ENCODE assay signal across 13 cellular contexts in the genomic region with DNA sequence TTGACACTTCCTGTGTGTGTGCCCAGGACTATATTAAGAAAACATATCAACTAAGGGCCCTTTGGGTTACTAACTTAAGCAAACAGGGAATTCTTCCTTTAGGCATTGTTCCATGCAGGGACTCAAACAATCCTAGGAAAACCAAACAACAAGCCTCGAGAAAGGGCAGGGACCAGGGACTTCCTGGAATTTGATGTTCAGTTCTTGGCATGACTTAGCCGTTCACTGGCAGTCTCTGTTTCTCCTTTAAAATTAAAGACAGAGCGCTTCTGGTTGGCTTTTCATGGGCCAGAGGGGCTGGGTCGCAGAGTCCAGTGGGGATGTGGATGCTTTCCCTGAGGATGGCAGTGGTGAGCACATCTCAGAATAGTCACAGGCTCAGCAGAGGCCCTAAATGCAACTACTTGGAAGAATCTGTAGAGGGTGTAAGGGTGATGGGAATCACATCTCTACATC. TPM values are rescaled to one million over a fixed set of nuclear protein-coding genes. Genes with fewer than 3 reads are reported as not detected.
DNase-seq lines count a peak whose midpoint lies in the region; ATAC-seq and TF ChIP-seq lines count a peak whose summit lies in the region.
"Had no signal": no experiment of that assay in that cellular context is flagged by ENCODE, and none has a peak within 500 bp of the region (broad histone marks: within the 10 kb centered on the region; RNA-seq: fewer than 3 reads in every experiment).

No MANE protein-coding gene starts in this region.

- H3K36me3 Mint-ChIP-seq in natural killer cell treated with Interleukin-12 subunit alpha and Interleukin-12 subunit beta and Interleukin-15 and Interleukin-18, amount 100 ng/mL, for 72 hours = no peaks in the 10 kb centered on the region
- peaks cover 0 to 29% (median 13%) of the 10 kb centered on the region in 5 donors for H3K36me3 Mint-ChIP-seq in naive thymus-derived CD4-positive, alpha-beta T cell

- H3K4me3 Mint-ChIP-seq in natural killer cell treated with Interleukin-12 subunit alpha and Interleukin-12 subunit beta and Interleukin-15 and Interleukin-18, amount 100 ng/mL, for 72 hours = no peak overlapping the region
- no peak overlapping the region for H3K4me3 Mint-ChIP-seq in naive thymus-derived CD4-positive, alpha-beta T cell

- POLR2A ChIA-PET in naive thymus-derived CD4-positive, alpha-beta T cell (lab: Charles Lee) = no interaction called here

- CTCF ChIA-PET in naive thymus-derived CD4-positive, alpha-beta T cell (lab: Charles Lee) = no interaction called here

- H3K9me3 Mint-ChIP-seq in natural killer cell treated with Interleukin-12 subunit alpha and Interleukin-12 subunit beta and Interleukin-15 and Interleukin-18, amount 100 ng/mL, for 72 hours = no peaks in the 10 kb centered on the region
- no peaks in the 10 kb centered on the region for H3K9me3 Mint-ChIP-seq in naive thymus-derived CD4-positive, alpha-beta T cell
- H3K9me3 Mint-ChIP-seq: activated T-helper 2 cell treated with anti-CD3 and anti-CD28 coated beads, Interferon-gamma antibody, Interleukin-2, Interleukin-4, amounts not matched to agents 10 μg/mL and 5 μg/mL and 100 μg/mL, durations not matched to agents 14 hours and 24 hours and 36 hours had no signal

- no peaks in the 10 kb centered on the region for H3K4me1 ChIP-seq in naive thymus-derived CD4-positive, alpha-beta T cell (ENCODE audit: control insufficient read depth in 2 of 2, insufficient read depth in 2 of 2, low read length in 2 of 2)
- H3K4me1 ChIP-seq: thyroid gland had no signal

- H3K27ac ChIP-seq in 22Rv1 = no peak overlapping the region
- no peak overlapping the region for H3K27ac ChIP-seq in naive thymus-derived CD4-positive, alpha-beta T cell (ENCODE audit: low read depth, low read length)
- H3K27ac ChIP-seq: thyroid gland had no signal

- DNase-seq in G401 (ENCODE audit: low spot score) (peak; percentile 5), RPMI8226 (peak; percentile 15), fibroblast of villous mesenchyme (ENCODE audit: low read depth) (peak; percentile 32), MG63 (no peak), MV-4-11 (lab: John Stamatoyannopoulos, UW) (no peak)
- no peak for DNase-seq in natural killer cell treated with Interleukin-12 subunit alpha and Interleukin-12 subunit beta and Interleukin-15 and Interleukin-18, amount 100 ng/mL, for 72 hours (ENCODE audit: low spot score)
- DNase-seq in naive thymus-derived CD4-positive, alpha-beta T cell = no peak
- DNase-seq: C1 segment of cervical spinal cord, NCI-H446 treated with DMSO at 0.1 percent for 48 hours, SHP77 treated with DMSO at 0.1 percent for 48 hours, thyroid gland had no signal

- H3K4me1 Mint-ChIP-seq in natural killer cell treated with Interleukin-12 subunit alpha and Interleukin-12 subunit beta and Interleukin-15 and Interleukin-18, amount 100 ng/mL, for 72 hours (ENCODE audit: low read depth in 2 of 2) = peaks cover 0 to 5% of the 10 kb centered on the region in 2 donors
- peaks cover 0 to 7% (median 0%) of the 10 kb centered on the region in 7 donors for H3K4me1 Mint-ChIP-seq in naive thymus-derived CD4-positive, alpha-beta T cell

- no peak overlapping the region for H3K27ac Mint-ChIP-seq in natural killer cell treated with Interleukin-12 subunit alpha and Interleukin-12 subunit beta and Interleukin-15 and Interleukin-18, amount 100 ng/mL, for 72 hours
- no peak overlapping the region for H3K27ac Mint-ChIP-seq in naive thymus-derived CD4-positive, alpha-beta T cell
- H3K27ac Mint-ChIP-seq: activated T-helper 2 cell treated with anti-CD3 and anti-CD28 coated beads, Interferon-gamma antibody, Interleukin-2, Interleukin-4, amounts not matched to agents 10 μg/mL and 5 μg/mL and 100 μg/mL, durations not matched to agents 14 hours and 24 hours and 36 hours had no signal

- no peak for ATAC-seq in natural killer cell treated with Interleukin-12 subunit alpha and Interleukin-12 subunit beta and Interleukin-15 and Interleukin-18, amount 100 ng/mL, for 72 hours
- no peak for ATAC-seq in naive thymus-derived CD4-positive, alpha-beta T cell

- peak; percentile 16 for TF ChIP-seq CTCF in 22Rv1 (IDR thresholded peaks at IDR 0.05)
- no peak for TF ChIP-seq CTCF in fibroblast of villous mesenchyme (IDR thresholded peaks at IDR 0.05; ENCODE audit: insufficient read depth, low read depth, low read length)

- in situ Hi-C loops in G401 (cut with HindIII; ENCODE audit: low sequenced_read_pairs) = no loop called here

- H3K27me3 Mint-ChIP-seq in natural killer cell treated with Interleukin-12 subunit alpha and Interleukin-12 subunit beta and Interleukin-15 and Interleukin-18, amount 100 ng/mL, for 72 hours = no peaks in the 10 kb centered on the region
- no peaks in the 10 kb centered on the region for H3K27me3 Mint-ChIP-seq in naive thymus-derived CD4-positive, alpha-beta T cell

- no peaks in the 10 kb centered on the region for H3K27me3 ChIP-seq in MG63
- H3K27me3 ChIP-seq in naive thymus-derived CD4-positive, alpha-beta T cell (ENCODE audit: control insufficient read depth in 2 of 2, insufficient read depth in 2 of 2, low read length in 2 of 2) = no peaks in the 10 kb centered on the region
- H3K27me3 ChIP-seq: thyroid gland had no signal

- no peaks in the 10 kb centered on the region for H3K9me3 ChIP-seq in MG63
- no peaks in the 10 kb centered on the region for H3K9me3 ChIP-seq in naive thymus-derived CD4-positive, alpha-beta T cell (ENCODE audit: control insufficient read depth in 2 of 3, low read length in 3 of 3)
- H3K9me3 ChIP-seq: thyroid gland had no signal

- H3K4me3 ChIP-seq in fibroblast of villous mesenchyme (ENCODE audit: low read depth, low read length) (no peak overlapping the region), MG63 (no peak overlapping the region)
- no peak overlapping the region for H3K4me3 ChIP-seq in naive thymus-derived CD4-positive, alpha-beta T cell (ENCODE audit: low read length)
- H3K4me3 ChIP-seq: thyroid gland had no signal

- intact Hi-C loops in naive thymus-derived CD4-positive, alpha-beta T cell (cut with micrococcal nuclease) = no loop called here

- no peaks in the 10 kb centered on the region for H3K36me3 ChIP-seq in MG63
- H3K36me3 ChIP-seq in naive thymus-derived CD4-positive, alpha-beta T cell (ENCODE audit: control insufficient read depth in 2 of 3, insufficient read depth in 3 of 3, low read length in 3 of 3) = no peaks in the 10 kb centered on the region
- H3K36me3 ChIP-seq: thyroid gland had no signal

RNA-seq across cellular contexts. Expression of a gene that starts 35.2 kb away (rescaled TPM):
- 5.3 and 7.8 TPM in 2 replicates for total RNA-seq in G401 (2014; rRNA removed; shearing (Covaris generic))
- 6.1 and 7.3 TPM in 2 replicates for total RNA-seq in fibroblast of villous mesenchyme
- total RNA-seq in MG63 (2014; rRNA removed; shearing (Covaris generic); ENCODE audit: low replicate concordance) = 1.1 and 1.2 TPM in 2 replicates
- total RNA-seq in natural killer cell treated with Interleukin-12 subunit alpha and Interleukin-12 subunit beta and Interleukin-15 and Interleukin-18, amount 100 ng/mL, for 72 hours = 10 to 100 TPM; 17.2 to 18.3 TPM
- total RNA-seq in naive thymus-derived CD4-positive, alpha-beta T cell = 1 to 10 TPM; 5.4 to 8.3 (median 7.4) TPM
- 1 to 10 TPM; 1.2 to 1.8 TPM for polyA plus RNA-seq in naive thymus-derived CD4-positive, alpha-beta T cell

RNA-seq across cellular contexts. Expression of a gene that starts 35.4 kb away (rescaled TPM):
- 37.4 and 46.3 TPM in 2 replicates for total RNA-seq in G401 (2014; rRNA removed; shearing (Covaris generic))
- 27.4 and 28.9 TPM in 2 replicates for total RNA-seq in fibroblast of villous mesenchyme
- 12.5 and 14.1 TPM in 2 replicates for total RNA-seq in MG63 (2014; rRNA removed; shearing (Covaris generic); ENCODE audit: low replicate concordance)
- total RNA-seq in natural killer cell treated with Interleukin-12 subunit alpha and Interleukin-12 subunit beta and Interleukin-15 and Interleukin-18, amount 100 ng/mL, for 72 hours = 10 to 100 TPM; 45.8 to 49.7 TPM
- 10 to 100 TPM; 12.1 to 29.5 (median 25.4) TPM for total RNA-seq in naive thymus-derived CD4-positive, alpha-beta T cell
- polyA plus RNA-seq in naive thymus-derived CD4-positive, alpha-beta T cell = 10 to 100 TPM; 13.6 to 23.5 TPM

Comparison
In these comparisons a context has a peak if more than half of its experiments do, and no peak if none do; other contexts are left out.
1. DNase-seq: peak in G401 (single experiment), RPMI8226 (single experiment) and fibroblast of villous mesenchyme (single experiment); none in MG63 (single experiment), MV-4-11 (single experiment), natural killer cell treated with Interleukin-12 subunit alpha and Interleukin-12 subunit beta and Interleukin-15 and Interleukin-18, amount 100 ng/mL, for 72 hours (single experiment) and naive thymus-derived CD4-positive, alpha-beta T cell (0 of 9).